Comparison of ENCODE assay signal across 8 cellular contexts in the genomic region with DNA sequence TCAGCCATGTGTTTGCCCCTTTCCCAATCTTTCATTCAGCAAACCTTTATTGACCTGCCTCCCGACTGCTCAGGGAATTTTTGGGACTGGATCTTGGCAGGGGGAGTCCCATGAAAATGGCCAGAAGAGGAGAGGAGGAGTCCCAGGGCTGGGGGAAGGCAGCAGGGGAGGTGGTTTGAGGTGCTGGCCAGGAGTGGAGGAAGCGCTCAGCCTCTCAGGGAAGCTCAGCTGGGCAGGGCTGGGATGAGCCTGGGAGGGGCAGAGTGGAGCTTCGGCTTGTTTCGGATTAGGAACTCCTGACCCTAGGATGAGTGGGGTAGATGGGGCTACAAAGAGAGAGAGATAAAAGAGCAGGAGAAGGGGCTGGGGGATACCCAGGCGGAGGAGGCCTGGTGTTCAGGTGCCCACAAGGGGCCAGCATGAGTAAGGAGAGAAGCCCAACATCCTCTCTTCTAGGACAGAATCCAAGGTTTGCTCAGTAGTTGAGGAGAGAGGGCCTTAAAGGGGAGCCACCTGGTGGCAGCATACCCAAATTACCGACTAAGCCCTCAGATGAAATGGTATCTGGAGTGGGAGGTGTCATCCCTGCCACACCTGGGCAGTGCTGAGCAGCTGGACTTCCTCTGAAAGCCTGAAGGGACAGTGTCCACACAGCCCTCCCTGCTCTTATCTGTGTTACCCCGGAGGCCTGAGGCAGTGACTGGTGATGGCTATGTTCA.
A peak's percentile ranks its signal among the peaks of the same experiment; 100 is the strongest.
DNase-seq lines count a peak whose midpoint lies in the region; ATAC-seq lines count a peak whose summit lies in the region.

No MANE protein-coding gene starts in this region.

- POLR2A ChIA-PET in activated CD4-positive, alpha-beta T cell treated with anti-CD3 and anti-CD28 coated beads, Interleukin-2, amount 10 ng/mL, durations not matched to agents 7 days and 5 days (lab: Charles Lee) = no interaction called here

- CTCF ChIA-PET in activated CD4-positive, alpha-beta T cell treated with anti-CD3 and anti-CD28 coated beads, Interleukin-2, amount 10 ng/mL, durations not matched to agents 7 days and 5 days (lab: Charles Lee) = no interaction called here

- H3K27me3 Mint-ChIP-seq in activated CD4-positive, alpha-beta T cell treated with anti-CD3 and anti-CD28 coated beads, Interleukin-2, amount 10 ng/mL, durations not matched to agents 7 days and 5 days = peaks cover 34% of the 10 kb centered on the region

- DNase-seq in activated CD4-positive, alpha-beta T cell treated with anti-CD3 and anti-CD28 coated beads, Interleukin-2, amount 10 ng/mL, durations not matched to agents 7 days and 5 days = peak; percentile 19
- DNase-seq in activated CD4-positive, alpha-beta T cell treated with anti-CD3 and anti-CD28 coated beads for 1 hour = no peak
- DNase-seq in LHCN-M2 (ENCODE audit: low read depth) (peak; percentile 24), UCSD-AML1 (lab: John Stamatoyannopoulos, UW; ENCODE audit: unreplicated experiment) (peak; percentile 32), iPS-NIHi11 (ENCODE audit: low spot score) (peak; percentile 82)

- H3K4me1 Mint-ChIP-seq in activated CD4-positive, alpha-beta T cell treated with anti-CD3 and anti-CD28 coated beads, Interleukin-2, amount 10 ng/mL, durations not matched to agents 7 days and 5 days = peaks cover 2% of the 10 kb centered on the region

- no peak overlapping the region for H3K4me3 Mint-ChIP-seq in activated CD4-positive, alpha-beta T cell treated with anti-CD3 and anti-CD28 coated beads, Interleukin-2, amount 10 ng/mL, durations not matched to agents 7 days and 5 days

- H3K27ac Mint-ChIP-seq in activated CD4-positive, alpha-beta T cell treated with anti-CD3 and anti-CD28 coated beads, Interleukin-2, amount 10 ng/mL, durations not matched to agents 7 days and 5 days = no peak overlapping the region

- H3K36me3 Mint-ChIP-seq in activated CD4-positive, alpha-beta T cell treated with anti-CD3 and anti-CD28 coated beads, Interleukin-2, amount 10 ng/mL, durations not matched to agents 7 days and 5 days (ENCODE audit: low read depth) = no peaks in the 10 kb centered on the region

- no peaks in the 10 kb centered on the region for H3K9me3 Mint-ChIP-seq in activated CD4-positive, alpha-beta T cell treated with anti-CD3 and anti-CD28 coated beads, Interleukin-2, amount 10 ng/mL, durations not matched to agents 7 days and 5 days

- ATAC-seq in HG03521 (IDR thresholded peaks at IDR 0.05; ENCODE audit: unreplicated experiment) = no peak
- ATAC-seq in HG03457 (IDR thresholded peaks at IDR 0.05; ENCODE audit: unreplicated experiment) = no peak
- no peak for ATAC-seq in HG02973 (IDR thresholded peaks at IDR 0.05; ENCODE audit: unreplicated experiment)
